18 cellular contexts compared by ENCODE assay signal in the genomic region with DNA sequence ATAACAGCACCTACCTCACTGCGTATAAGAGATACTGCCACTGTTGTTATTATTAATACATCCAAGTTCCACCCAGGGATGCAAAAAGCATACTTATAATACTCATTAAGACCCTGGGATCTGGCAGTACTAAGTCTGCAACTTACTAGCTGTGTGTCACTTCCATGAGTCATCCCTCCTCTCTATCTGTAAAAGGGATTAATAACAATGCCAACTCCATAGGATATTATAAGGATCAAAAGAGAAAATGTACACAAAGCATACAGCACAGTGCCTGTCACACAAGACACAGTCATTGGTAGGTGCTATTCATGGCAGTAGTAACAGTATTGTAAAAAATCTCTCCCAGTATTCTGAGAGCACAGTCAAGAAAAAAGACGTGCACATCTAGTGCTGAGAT.
A peak's percentile ranks its signal among the peaks of the same experiment; 100 is the strongest.
DNase-seq lines count a peak whose midpoint lies in the region; ATAC-seq and TF ChIP-seq lines count a peak whose summit lies in the region.
"Had no signal": no experiment of that assay in that cellular context is flagged by ENCODE, and none has a peak within 500 bp of the region (broad histone marks: within the 10 kb centered on the region; RNA-seq: fewer than 3 reads in every experiment).

No MANE protein-coding gene starts in this region.

- no peaks in the 10 kb centered on the region for H3K9me3 ChIP-seq in mammary epithelial cell (replicated peaks; ENCODE audit: insufficient read depth, low read length)
- H3K9me3 ChIP-seq in suprapubic skin = no peaks in the 10 kb centered on the region

- H3K27me3 ChIP-seq in mammary epithelial cell (ENCODE audit: insufficient read depth, low read length) (no peaks in the 10 kb centered on the region), foreskin keratinocyte (no peaks in the 10 kb centered on the region), suprapubic skin (no peaks in the 10 kb centered on the region), mesendoderm (ENCODE audit: insufficient read depth, low read length, poor library complexity) (no peaks in the 10 kb centered on the region)

- CTCF ChIA-PET in MCF 10A (lab: Yijun Ruan, JAX) = interaction anchor here (0.6 to 2.2 kb wide), 7 partner anchors 27 to 434 kb away, joined by 3 to 7 read pairs (median 4); a partner anchor contains a TSS
- CTCF ChIA-PET in mammary epithelial cell (lab: Charles Lee; ENCODE audit: low non-redundant PET) = no interaction called here

- H3K4me3 ChIP-seq in mammary epithelial cell (replicated peaks in 1 of 3; ENCODE audit: insufficient read depth in 1 of 3, low read depth in 2 of 3, low read length in 3 of 3) (no peak overlapping the region), retinal pigment epithelial cell (ENCODE audit: low read length) (no peak overlapping the region), suprapubic skin (no peak overlapping the region), mesendoderm (ENCODE audit: low read length) (no peak overlapping the region)

- BruUV-seq in MCF 10A (replicated peaks; lab: Mats Ljungman, UMichigan) (no TSS peak), mammary epithelial cell (replicated peaks; lab: Mats Ljungman, UMichigan) (no TSS peak)

- H3K27ac ChIP-seq in mammary epithelial cell (ENCODE audit: insufficient read depth, low read depth, low read length) (no peak overlapping the region), foreskin keratinocyte (no peak overlapping the region), suprapubic skin (no peak overlapping the region), mesendoderm (ENCODE audit: low read depth, low read length) (no peak overlapping the region)
- H3K27ac ChIP-seq: 22Rv1 had no signal

- H3K23ac ChIP-seq in mesendoderm (ENCODE audit: low read length) = no peak overlapping the region

- no peaks in the 10 kb centered on the region for H3K36me3 ChIP-seq in mammary epithelial cell (ENCODE audit: insufficient read depth, low read length)
- no peaks in the 10 kb centered on the region for H3K36me3 ChIP-seq in suprapubic skin
- H3K36me3 ChIP-seq in mesendoderm (ENCODE audit: control insufficient read depth, insufficient read depth, low read length) = no peaks in the 10 kb centered on the region

- in situ Hi-C loops in mammary epithelial cell (cut with MboI; ENCODE audit: low sequenced_read_pairs in 2 of 2) = no loop called here

- no peak for TF ChIP-seq EP300 in suprapubic skin (IDR thresholded peaks at IDR 0.05)

- no peak overlapping the region for H3K56ac ChIP-seq in mesendoderm (ENCODE audit: low read length)

- DNase-seq in MCF 10A (ENCODE audit: unreplicated experiment) (peak; percentile 32), mammary epithelial cell (no peak), astrocyte of the hippocampus (ENCODE audit: low read depth, low spot score) (peak; percentile 16), foreskin keratinocyte (peak in 1 of 2 donors; percentile 7), retinal pigment epithelial cell (ENCODE audit: low read depth) (peak; percentile 38), suprapubic skin (ENCODE audit: low spot score in 2 of 2) (no peak), mesendoderm (no peak), NOMO-1 (lab: John Stamatoyannopoulos, UW; ENCODE audit: unreplicated experiment in 2 of 2) (no peak)
- DNase-seq: Calu3; CD4-positive, alpha-beta memory T cell; DMS79; IMR-90; Karpas-422; NCI-H1105 treated with DMSO at 0.1 percent for 48 hours; NCI-H1694 treated with DMSO at 0.1 percent for 48 hours; NCI-H69; NK-92 treated with Interleukin-12 subunit alpha and Interleukin-12 subunit beta, amount 100 ng/mL, for 24 hours had no signal

- no peak for TF ChIP-seq POLR2A in suprapubic skin (IDR thresholded peaks at IDR 0.05)

- intact Hi-C loops in MCF 10A (cut with micrococcal nuclease) (loop anchor here (1.0 to 2.0 kb wide), 2 partner anchors 199 to 217 kb away; a partner anchor contains a TSS), mammary epithelial cell (cut with micrococcal nuclease) (loop anchor here (2.0 to 10.0 kb wide), 3 partner anchors 233 to 931 kb away; no protein-coding TSS in a partner anchor)

- H2BK5ac ChIP-seq in mesendoderm (ENCODE audit: low read length) = no peak overlapping the region

- no peak overlapping the region for H3K27ac Mint-ChIP-seq in MCF 10A (ENCODE audit: low read depth, unreplicated experiment)
- H3K27ac Mint-ChIP-seq: CD4-positive, alpha-beta memory T cell had no signal

- peaks cover 6% of the 10 kb centered on the region for H3K4me1 Mint-ChIP-seq in MCF 10A (ENCODE audit: insufficient read depth, unreplicated experiment)

- H2AK5ac ChIP-seq in mesendoderm (ENCODE audit: low read length) = no peak overlapping the region

- no peaks in the 10 kb centered on the region for H3K36me3 Mint-ChIP-seq in MCF 10A (ENCODE audit: insufficient read depth, unreplicated experiment)
- H3K36me3 Mint-ChIP-seq: CD4-positive, alpha-beta memory T cell had no signal

- H3K18ac ChIP-seq in mesendoderm (ENCODE audit: low read length) = no peak overlapping the region

- no peak overlapping the region for H3K4me2 ChIP-seq in mammary epithelial cell (ENCODE audit: insufficient read depth, low read depth, low read length)
- no peak overlapping the region for H3K4me2 ChIP-seq in mesendoderm (ENCODE audit: low read length)

- no peak for TF ChIP-seq CTCF in MCF 10A (IDR thresholded peaks at IDR 0.05; ENCODE audit: unreplicated experiment)
- TF ChIP-seq CTCF in mammary epithelial cell (conservative IDR thresholded peaks at IDR 0.05 in 1 of 2, IDR thresholded peaks at IDR 0.05 in 1 of 2; ENCODE audit: extremely low read depth in 1 of 2, insufficient read depth in 1 of 2, low read depth in 1 of 2, low read length in 2 of 2) = no peak
- TF ChIP-seq CTCF in foreskin keratinocyte (conservative IDR thresholded peaks at IDR 0.05) = no peak
- no peak for TF ChIP-seq CTCF in retinal pigment epithelial cell (conservative IDR thresholded peaks at IDR 0.05; ENCODE audit: low read depth, low read length)
- no peak for TF ChIP-seq CTCF in suprapubic skin (IDR thresholded peaks at IDR 0.05)

- H3K4ac ChIP-seq in mesendoderm (ENCODE audit: low read depth, low read length) = no peak overlapping the region

- H4K20me1 ChIP-seq in mammary epithelial cell (ENCODE audit: insufficient read depth, low read length) = no peaks in the 10 kb centered on the region

- no peak overlapping the region for H2BK15ac ChIP-seq in mesendoderm (replicated peaks; ENCODE audit: low read depth)

- ATAC-seq in foreskin keratinocyte = peak; percentile 64

- H3K27me3 Mint-ChIP-seq in MCF 10A (ENCODE audit: insufficient read depth, unreplicated experiment) = peaks cover 66% of the 10 kb centered on the region
- H3K27me3 Mint-ChIP-seq: CD4-positive, alpha-beta memory T cell had no signal

- no peaks in the 10 kb centered on the region for H3K9me3 Mint-ChIP-seq in MCF 10A (ENCODE audit: unreplicated experiment)
- H3K9me3 Mint-ChIP-seq: CD4-positive, alpha-beta memory T cell had no signal

- H3K79me1 ChIP-seq in mesendoderm (ENCODE audit: low read length) = no peaks in the 10 kb centered on the region

- H3K9ac ChIP-seq in mammary epithelial cell (ENCODE audit: insufficient read depth, low read length) (no peak overlapping the region), mesendoderm (ENCODE audit: low read length) (no peak overlapping the region)

- H3K4me3 Mint-ChIP-seq in MCF 10A (ENCODE audit: unreplicated experiment) = no peak overlapping the region
- H3K4me3 Mint-ChIP-seq: CD4-positive, alpha-beta memory T cell had no signal

- no peak overlapping the region for H2AFZ ChIP-seq in mammary epithelial cell (ENCODE audit: low read depth, low read length)

- H3K4me1 ChIP-seq in mammary epithelial cell (ENCODE audit: insufficient read depth, low read length) = peaks cover 3% of the 10 kb centered on the region
- H3K4me1 ChIP-seq in foreskin keratinocyte = no peaks in the 10 kb centered on the region
- H3K4me1 ChIP-seq in suprapubic skin = no peaks in the 10 kb centered on the region
- H3K4me1 ChIP-seq in mesendoderm (ENCODE audit: control insufficient read depth, low read depth, low read length) = no peaks in the 10 kb centered on the region

- no peak overlapping the region for H4K5ac ChIP-seq in mesendoderm (ENCODE audit: low read length)

- dilution Hi-C loops in mammary epithelial cell (cut with HindIII; ENCODE audit: low sequenced_read_pairs) = no loop called here

- H3K79me2 ChIP-seq in mammary epithelial cell (ENCODE audit: insufficient read depth, low read length) (no peaks in the 10 kb centered on the region), mesendoderm (ENCODE audit: control insufficient read depth, insufficient read depth, low read length) (no peaks in the 10 kb centered on the region)

- no peak overlapping the region for H4K8ac ChIP-seq in mesendoderm (ENCODE audit: low read depth, low read length)

- POLR2A ChIA-PET in MCF 10A (lab: Yijun Ruan, JAX) = no interaction called here

- no peak overlapping the region for H2BK120ac ChIP-seq in mesendoderm (ENCODE audit: low read depth, low read length)

- WGBS in mammary epithelial cell (ENCODE audit: low coverage, missing lambda C conversion rate) = 38% methylated on average over 2 of the region's 2 CpGs
- 59% methylated on average over 2 of the region's 2 CpGs for WGBS in suprapubic skin
- no CpG with 5 or more reads among the region's 2 CpGs for WGBS in mesendoderm (ENCODE audit: extremely low coverage, insufficient coverage, low lambda C conversion rate)

Comparison
In these comparisons a context has a peak if more than half of its experiments do, and no peak if none do; other contexts are left out.
1. DNase-seq: peak in MCF 10A (single experiment), astrocyte of the hippocampus (single experiment) and retinal pigment epithelial cell (single experiment); none in mammary epithelial cell (single experiment), suprapubic skin (0 of 2), mesendoderm (single experiment) and NOMO-1 (0 of 2).